ENCODE assay signal across 1 cellular context in genomic region chr9:93098236-93098946, GRCh38.
TF ChIP-seq lines count a peak whose summit lies in the region.

No MANE protein-coding gene starts in this region.

TF ChIP-seq in IMR-90, 13 proteins besides CTCF, POLR2A, EP300 and RAD21 (continued from another document):
- peak; percentile 98 for TF ChIP-seq FOS (IDR thresholded peaks at IDR 0.05; ENCODE audit: low read depth, low read length)
